ENCODE assay signal across 14 cellular contexts in the genomic region with DNA sequence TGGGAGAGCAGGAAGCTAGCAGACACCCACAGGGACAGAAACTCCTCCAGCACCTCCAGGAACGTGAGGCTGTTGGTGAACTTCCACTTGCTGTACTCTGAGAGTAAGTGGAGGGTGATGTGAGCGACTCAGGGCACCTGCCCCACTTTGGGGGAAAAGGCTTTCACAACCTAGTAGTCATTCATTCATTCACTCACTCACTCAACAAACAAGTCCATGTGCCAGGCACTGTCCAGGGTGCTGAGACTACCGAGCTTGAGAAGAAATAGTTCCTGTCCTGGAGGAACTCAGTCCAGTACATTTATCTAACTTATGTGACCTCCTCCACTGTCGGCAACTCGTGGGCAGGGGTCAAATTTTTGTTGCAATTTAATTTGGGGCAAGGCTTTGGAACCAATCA. TPM values are rescaled to one million over a fixed set of nuclear protein-coding genes. Genes with fewer than 3 reads are reported as not detected.
DNase-seq lines count a peak whose midpoint lies in the region; ATAC-seq, FAIRE-seq and TF ChIP-seq lines count a peak whose summit lies in the region.
"Had no signal": no experiment of that assay in that cellular context is flagged by ENCODE, and none has a peak within 500 bp of the region (broad histone marks: within the 10 kb centered on the region; RNA-seq: fewer than 3 reads in every experiment).

No MANE protein-coding gene starts in this region.

- no peak overlapping the region for H3K27ac ChIP-seq in DND-41 (ENCODE audit: low read length)
- H3K27ac ChIP-seq: C4-2B, KMS-11, skin epidermis, suprapubic skin had no signal

- no peak overlapping the region for H3K4me3 ChIP-seq in DND-41 (ENCODE audit: low read depth in 1 of 2, low read length in 2 of 2)
- H3K4me3 ChIP-seq: skin epidermis, suprapubic skin had no signal

- FAIRE-seq in urothelium cell line (lab: Jason Lieb, UNC) (no peak), RCC 7860 (lab: Jason Lieb, UNC) (no peak)

- H3K9me3 Mint-ChIP-seq in activated CD8-positive, alpha-beta T cell treated with anti-CD3 and anti-CD28 coated beads for 36 hours: no peaks in the 10 kb centered on the region

- DNase-seq in DND-41: peak; percentile 53
- peak; percentile 13 to 21 for DNase-seq in Kasumi-1 (lab: John Stamatoyannopoulos, UW)
- DNase-seq in activated CD8-positive, alpha-beta T cell treated with anti-CD3 and anti-CD28 coated beads for 36 hours: peak; percentile 32
- DNase-seq in iPS DF 4.7 (ENCODE audit: extremely low read depth, low spot score): peak; percentile 7
- no peak for DNase-seq in urothelium cell line (ENCODE audit: low spot score)
- DNase-seq in RCC 7860 (ENCODE audit: low spot score): no peak
- no peak for DNase-seq in GM20000 (ENCODE audit: low spot score)
- DNase-seq: activated CD8-positive, alpha-beta memory T cell treated with anti-CD3 and anti-CD28 coated beads, Interleukin-2, amount 50 U/mL, for 48 hours; left colon had no signal

- H2AFZ ChIP-seq in DND-41 (ENCODE audit: low read depth, low read length): no peak overlapping the region

- POLR2A ChIA-PET in activated CD8-positive, alpha-beta T cell treated with anti-CD3 and anti-CD28 coated beads for 36 hours (lab: Charles Lee): no interaction called here

- intact Hi-C loops in activated CD8-positive, alpha-beta T cell treated with anti-CD3 and anti-CD28 coated beads for 36 hours (cut with micrococcal nuclease): no loop called here

- no peak overlapping the region for H3K4me3 Mint-ChIP-seq in activated CD8-positive, alpha-beta T cell treated with anti-CD3 and anti-CD28 coated beads for 36 hours

- CTCF ChIA-PET in activated CD8-positive, alpha-beta T cell treated with anti-CD3 and anti-CD28 coated beads for 36 hours (lab: Charles Lee): interaction anchor here (2.1 kb wide), 1 partner anchor 98 kb away, joined by 7 read pairs; no protein-coding TSS in a partner anchor

- no peaks in the 10 kb centered on the region for H4K20me1 ChIP-seq in DND-41 (ENCODE audit: insufficient read depth, low read length)

- H3K36me3 Mint-ChIP-seq in activated CD8-positive, alpha-beta T cell treated with anti-CD3 and anti-CD28 coated beads for 36 hours (ENCODE audit: low read depth): no peaks in the 10 kb centered on the region

- no peak overlapping the region for H3K4me2 ChIP-seq in DND-41 (ENCODE audit: insufficient read depth, low read length)
- H3K4me2 ChIP-seq: KMS-11 had no signal

- no peaks in the 10 kb centered on the region for H3K36me3 ChIP-seq in DND-41 (ENCODE audit: insufficient read depth, low read length)
- H3K36me3 ChIP-seq: suprapubic skin had no signal

- peaks cover 3% of the 10 kb centered on the region for H3K4me1 Mint-ChIP-seq in activated CD8-positive, alpha-beta T cell treated with anti-CD3 and anti-CD28 coated beads for 36 hours (ENCODE audit: low read depth)

- no peaks in the 10 kb centered on the region for H3K9me3 ChIP-seq in DND-41 (ENCODE audit: insufficient read depth, low read length, severe bottlenecking)
- H3K9me3 ChIP-seq: suprapubic skin had no signal

- H3K27me3 Mint-ChIP-seq in activated CD8-positive, alpha-beta T cell treated with anti-CD3 and anti-CD28 coated beads for 36 hours: peaks cover under 1% of the 10 kb centered on the region

- no peak overlapping the region for H3K9ac ChIP-seq in DND-41 (ENCODE audit: low read depth, low read length)
- H3K9ac ChIP-seq: KMS-11 had no signal

- H3K27ac Mint-ChIP-seq in activated CD8-positive, alpha-beta T cell treated with anti-CD3 and anti-CD28 coated beads for 36 hours: no peak overlapping the region

- no peaks in the 10 kb centered on the region for H3K79me2 ChIP-seq in DND-41 (ENCODE audit: insufficient read depth, low read length)

- no peaks in the 10 kb centered on the region for H3K27me3 ChIP-seq in DND-41 (ENCODE audit: insufficient read depth, low read length, poor library complexity)
- H3K27me3 ChIP-seq: suprapubic skin had no signal

- ATAC-seq in DND-41 (ENCODE audit: insufficient read depth, low read depth) (no peak), HG03196 (IDR thresholded peaks at IDR 0.05; ENCODE audit: unreplicated experiment) (no peak)
- ATAC-seq in activated CD8-positive, alpha-beta T cell treated with anti-CD3 and anti-CD28 coated beads for 36 hours: no peak
- ATAC-seq: left colon had no signal

- TF ChIP-seq CTCF in DND-41 (IDR thresholded peaks at IDR 0.05; ENCODE audit: borderline replicate concordance, extremely low read depth, low read length, poor library complexity, severe bottlenecking) (no peak), GM20000 (IDR thresholded peaks at IDR 0.05; ENCODE audit: extremely low read depth, missing control alignments) (no peak)
- TF ChIP-seq CTCF in activated CD8-positive, alpha-beta T cell treated with anti-CD3 and anti-CD28 coated beads for 36 hours (IDR thresholded peaks at IDR 0.05): no peak

- H3K4me1 ChIP-seq in DND-41 (ENCODE audit: insufficient read depth, low read length): peaks cover 20% of the 10 kb centered on the region
- H3K4me1 ChIP-seq: suprapubic skin had no signal

RNA-seq across cellular contexts. Expression of a gene that starts 26.6 kb away (rescaled TPM):
- 10 to 100 TPM; 17.3 to 18.4 TPM for total RNA-seq in activated CD8-positive, alpha-beta T cell treated with anti-CD3 and anti-CD28 coated beads for 36 hours

Comparison
In these comparisons a context has a peak if more than half of its experiments do, and no peak if none do; other contexts are left out.
1. DNase-seq: peak in DND-41 (single experiment), Kasumi-1 (2 of 2), activated CD8-positive, alpha-beta T cell treated with anti-CD3 and anti-CD28 coated beads for 36 hours (single experiment) and iPS DF 4.7 (single experiment); none in urothelium cell line (single experiment), RCC 7860 (single experiment) and GM20000 (single experiment).